ENCODE assay signal across 29 cellular contexts in the genomic region with DNA sequence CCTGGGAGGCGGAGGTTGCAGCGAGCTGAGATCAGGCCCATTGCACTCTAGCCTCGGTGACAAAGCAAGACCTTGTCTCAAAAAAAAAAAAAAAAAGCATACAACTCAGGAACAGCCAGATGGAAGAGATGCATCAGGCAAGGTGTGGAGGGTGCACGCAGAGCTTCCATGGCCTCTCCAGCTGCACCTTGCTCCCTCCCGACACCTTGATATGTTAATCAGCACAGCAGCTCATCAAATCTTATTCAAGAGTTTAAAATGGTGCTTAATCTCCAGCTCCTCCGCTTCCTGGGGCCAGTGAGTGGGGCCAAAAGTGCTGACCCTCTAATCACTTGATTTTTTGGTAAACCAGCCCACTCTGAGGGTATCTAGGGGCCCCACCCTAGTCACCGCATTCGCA.
"Had no signal": no experiment of that assay in that cellular context is flagged by ENCODE, and none has a peak within 500 bp of the region (broad histone marks: within the 10 kb centered on the region; RNA-seq: fewer than 3 reads in every experiment).

No MANE protein-coding gene starts in this region.

- DNase-seq: naive thymus-derived CD8-positive, alpha-beta T cell; natural killer cell; nucleus accumbens; occipital lobe; ovary; pancreas; posterior cingulate gyrus; psoas muscle; retina; right cardiac atrium; right lobe of liver; sigmoid colon; small intestine; spleen; stimulated activated CD4-positive, alpha-beta T cell treated with anti-CD3 and anti-CD28 coated beads, Interleukin-12 subunit alpha, Interleukin-12 subunit beta, amount 100 ng/mL, for 4 hours; stimulated activated CD4-positive, alpha-beta T cell treated with anti-CD3 and anti-CD28 coated beads, Interleukin-15, amount 100 ng/mL, for 24 hours; stimulated activated CD4-positive, alpha-beta T cell treated with anti-CD3 and anti-CD28 coated beads, Interleukin-1b, Interleukin-23, amount 100 ng/mL, for 48 hours; stimulated activated CD4-positive, alpha-beta T cell treated with anti-CD3 and anti-CD28 coated beads, Interleukin-2, amount 100 ng/mL, for 24 hours had no signal

- H3K27ac Mint-ChIP-seq: naive thymus-derived CD8-positive, alpha-beta T cell; natural killer cell; natural killer cell treated with Interleukin-12 subunit alpha and Interleukin-12 subunit beta and Interleukin-15 and Interleukin-18, amount 100 ng/mL, for 72 hours; progenitor cell of endocrine pancreas had no signal

- H3K36me3 ChIP-seq: neural progenitor cell, neutrophil, ovary, pancreas, prostate gland, right atrium auricular region, right lobe of liver, sigmoid colon, spleen had no signal

- H3K27ac ChIP-seq: neural progenitor cell, neutrophil, ovary, pancreas, parathyroid adenoma, prostate gland, psoas muscle, right atrium auricular region, right lobe of liver, sigmoid colon, skin epidermis, spleen had no signal

- H3K27me3 ChIP-seq: neural progenitor cell, ovary, pancreas, right atrium auricular region, right lobe of liver, spleen had no signal

- H3K27me3 Mint-ChIP-seq: progenitor cell of endocrine pancreas had no signal

- ATAC-seq: naive thymus-derived CD8-positive, alpha-beta T cell; natural killer cell; natural killer cell treated with Interleukin-12 subunit alpha and Interleukin-12 subunit beta and Interleukin-15 and Interleukin-18, amount 100 ng/mL, for 72 hours; pancreas; psoas muscle; right cardiac atrium; right lobe of liver; sciatic nerve had no signal

- H2AFZ ChIP-seq: neural progenitor cell, parathyroid adenoma had no signal

- H3K9me3 ChIP-seq: neutrophil, ovary, pancreas, prostate gland, psoas muscle, right atrium auricular region, right lobe of liver, sigmoid colon, spleen had no signal

- H3K4me3 Mint-ChIP-seq: naive thymus-derived CD8-positive, alpha-beta T cell; natural killer cell; natural killer cell treated with Interleukin-12 subunit alpha and Interleukin-12 subunit beta and Interleukin-15 and Interleukin-18, amount 100 ng/mL, for 72 hours; nephron progenitor cell; neural progenitor cell had no signal

- H3K4me1 ChIP-seq: neural progenitor cell, parathyroid adenoma, prostate gland, psoas muscle, right lobe of liver, sigmoid colon had no signal

- H3K9me3 Mint-ChIP-seq: naive thymus-derived CD8-positive, alpha-beta T cell; natural killer cell; natural killer cell treated with Interleukin-12 subunit alpha and Interleukin-12 subunit beta and Interleukin-15 and Interleukin-18, amount 100 ng/mL, for 72 hours had no signal

- H3K79me2 ChIP-seq: parathyroid adenoma had no signal

- H3K4me3 ChIP-seq: neural progenitor cell, ovary, pancreas, prostate gland, psoas muscle, right atrium auricular region, right lobe of liver, sigmoid colon, skin epidermis, smooth muscle cell, spleen had no signal

- H3K36me3 Mint-ChIP-seq: naive thymus-derived CD8-positive, alpha-beta T cell; natural killer cell; natural killer cell treated with Interleukin-12 subunit alpha and Interleukin-12 subunit beta and Interleukin-15 and Interleukin-18, amount 100 ng/mL, for 72 hours; neural progenitor cell had no signal

- H3K4me2 ChIP-seq: neural progenitor cell, smooth muscle cell had no signal

- H3K4me1 Mint-ChIP-seq: naive thymus-derived CD8-positive, alpha-beta T cell; natural killer cell had no signal
